ENCODE assay signal across 6 cellular contexts in the genomic region with DNA sequence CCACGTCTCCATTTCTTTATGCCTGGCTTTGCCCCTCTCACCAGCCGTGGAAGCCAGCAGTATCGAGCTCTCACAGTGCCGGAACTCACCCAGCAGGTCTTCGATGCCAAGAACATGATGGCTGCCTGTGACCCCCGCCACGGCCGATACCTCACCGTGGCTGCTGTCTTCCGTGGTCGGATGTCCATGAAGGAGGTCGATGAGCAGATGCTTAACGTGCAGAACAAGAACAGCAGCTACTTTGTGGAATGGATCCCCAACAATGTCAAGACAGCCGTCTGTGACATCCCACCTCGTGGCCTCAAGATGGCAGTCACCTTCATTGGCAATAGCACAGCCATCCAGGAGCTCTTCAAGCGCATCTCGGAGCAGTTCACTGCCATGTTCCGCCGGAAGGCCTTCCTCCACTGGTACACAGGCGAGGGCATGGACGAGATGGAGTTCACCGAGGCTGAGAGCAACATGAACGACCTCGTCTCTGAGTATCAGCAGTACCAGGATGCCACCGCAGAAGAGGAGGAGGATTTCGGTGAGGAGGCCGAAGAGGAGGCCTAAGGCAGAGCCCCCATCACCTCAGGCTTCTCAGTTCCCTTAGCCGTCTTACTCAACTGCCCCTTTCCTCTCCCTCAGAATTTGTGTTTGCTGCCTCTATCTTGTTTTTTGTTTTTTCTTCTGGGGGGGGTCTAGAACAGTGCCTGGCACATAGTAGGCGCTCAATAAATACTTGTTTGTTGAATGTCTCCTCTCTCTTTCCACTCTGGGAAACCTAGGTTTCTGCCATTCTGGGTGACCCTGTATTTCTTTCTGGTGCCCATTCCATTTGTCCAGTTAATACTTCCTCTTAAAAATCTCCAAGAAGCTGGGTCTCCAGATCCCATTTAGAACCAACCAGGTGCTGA. TPM values are rescaled to one million over a fixed set of nuclear protein-coding genes. Genes with fewer than 3 reads are reported as not detected.
DNase-seq lines count a peak whose midpoint lies in the region; ATAC-seq and TF ChIP-seq lines count a peak whose summit lies in the region.
"Not testable (repeated sequence)": the region's sequence is repeated elsewhere in the genome, so short reads cannot be mapped to it uniquely, and the experiment has no call there.

No MANE protein-coding gene starts in this region.

- not testable (repeated sequence) for H2AK5ac ChIP-seq in mesenchymal stem cell (ENCODE audit: low read length, severe bottlenecking)

- WGBS in mesenchymal stem cell: 91% methylated on average over 25 of the region's 29 CpGs

- H3K4me3 ChIP-seq in CD4-positive, CD25-positive, alpha-beta regulatory T cell (ENCODE audit: low read depth, low read length): not testable (repeated sequence)
- H3K4me3 ChIP-seq in NB4 (ENCODE audit: low read depth, low read length) (peak overlapping the region; percentile 37), coronary artery (peak overlapping the region; percentile 19), mesenchymal stem cell (ENCODE audit: insufficient read depth in 1 of 2, low read depth in 1 of 2, low read length in 2 of 2) (peak overlapping the region in 1 of 2 experiments; percentile 87)

- CTCF ChIA-PET in activated CD8-positive, alpha-beta T cell treated with anti-CD3 and anti-CD28 coated beads, Interleukin-2, amount 10 ng/mL, durations not matched to agents 7 days and 5 days (lab: Charles Lee): interaction anchor here (0.6 to 25.4 kb wide), 10 partner anchors 14 to 363 kb away, joined by 3 to 686 read pairs (median 4); partner anchors contain the start of genes DHX16 and MRPS18B

- H4K91ac ChIP-seq in mesenchymal stem cell (ENCODE audit: low read length): not testable (repeated sequence)

- peaks cover 21 to 57% (median 39%) of the 10 kb centered on the region in 4 donors for H3K4me1 Mint-ChIP-seq in CD4-positive, CD25-positive, alpha-beta regulatory T cell
- H3K4me1 Mint-ChIP-seq in activated CD8-positive, alpha-beta T cell treated with anti-CD3 and anti-CD28 coated beads, Interleukin-2, amount 10 ng/mL, durations not matched to agents 7 days and 5 days (ENCODE audit: low read depth): peaks cover 46% of the 10 kb centered on the region
- peaks cover 45% of the 10 kb centered on the region for H3K4me1 Mint-ChIP-seq in stimulated activated memory B cell treated with anti-CD40 and anti-IgM and Interleukin-4, amounts not matched to agents 10 μg/mL and 1 μg/mL and 100 μg/mL, for 72 hours

- peak overlapping the region; percentile 52 to 67 (median 59) for H3K27ac Mint-ChIP-seq in CD4-positive, CD25-positive, alpha-beta regulatory T cell
- H3K27ac Mint-ChIP-seq in activated CD8-positive, alpha-beta T cell treated with anti-CD3 and anti-CD28 coated beads, Interleukin-2, amount 10 ng/mL, durations not matched to agents 7 days and 5 days: peak overlapping the region; percentile 97
- peak overlapping the region; percentile 3 for H3K27ac Mint-ChIP-seq in stimulated activated memory B cell treated with anti-CD40 and anti-IgM and Interleukin-4, amounts not matched to agents 10 μg/mL and 1 μg/mL and 100 μg/mL, for 72 hours

- not testable (repeated sequence) for H3K9me3 Mint-ChIP-seq in CD4-positive, CD25-positive, alpha-beta regulatory T cell; activated CD8-positive, alpha-beta T cell treated with anti-CD3 and anti-CD28 coated beads, Interleukin-2, amount 10 ng/mL, durations not matched to agents 7 days and 5 days (ENCODE audit: insufficient read depth); stimulated activated memory B cell treated with anti-CD40 and anti-IgM and Interleukin-4, amounts not matched to agents 10 μg/mL and 1 μg/mL and 100 μg/mL, for 72 hours

- not testable (repeated sequence) for H3K27me3 ChIP-seq in CD4-positive, CD25-positive, alpha-beta regulatory T cell (ENCODE audit: control insufficient read depth, insufficient read depth, low read length); mesenchymal stem cell (ENCODE audit: control insufficient read depth in 1 of 2, insufficient read depth in 1 of 2, low read length in 2 of 2)

- H2BK15ac ChIP-seq in mesenchymal stem cell (ENCODE audit: low read depth, poor library complexity, severe bottlenecking): not testable (repeated sequence)

- not testable (repeated sequence) for H2AFZ ChIP-seq in mesenchymal stem cell (ENCODE audit: low read depth, low read length)

- not testable (repeated sequence) for TF ChIP-seq POLR2A in NB4 (IDR thresholded peaks at IDR 0.05; ENCODE audit: extremely low read depth, insufficient read length)

- peaks cover 33% of the 10 kb centered on the region for H3K4me1 ChIP-seq in CD4-positive, CD25-positive, alpha-beta regulatory T cell (ENCODE audit: control insufficient read depth, insufficient read depth, low read length, poor library complexity, severe bottlenecking)
- H3K4me1 ChIP-seq in mesenchymal stem cell (ENCODE audit: control insufficient read depth, insufficient read depth, low read depth, low read length): peaks cover 17% of the 10 kb centered on the region

- H3K9ac ChIP-seq in mesenchymal stem cell (ENCODE audit: low read length): peak overlapping the region; percentile 96

- not testable (repeated sequence) for H3K18ac ChIP-seq in mesenchymal stem cell (ENCODE audit: low read depth in 1 of 2, low read length in 2 of 2)

- ATAC-seq in CD4-positive, CD25-positive, alpha-beta regulatory T cell (ENCODE audit: low read depth in 2 of 2); activated CD8-positive, alpha-beta T cell treated with anti-CD3 and anti-CD28 coated beads, Interleukin-2, amount 10 ng/mL, durations not matched to agents 7 days and 5 days; stimulated activated memory B cell treated with anti-CD40 and anti-IgM and Interleukin-4, amounts not matched to agents 10 μg/mL and 1 μg/mL and 100 μg/mL, for 72 hours: not testable (repeated sequence)

- not testable (repeated sequence) for H3K14ac ChIP-seq in mesenchymal stem cell (ENCODE audit: low read length in 2 of 2)

- not testable (repeated sequence) for H3K23ac ChIP-seq in mesenchymal stem cell (ENCODE audit: low read length in 2 of 2)

- H2BK120ac ChIP-seq in mesenchymal stem cell (ENCODE audit: low read depth, low read length): not testable (repeated sequence)

- H3K9me3 ChIP-seq in CD4-positive, CD25-positive, alpha-beta regulatory T cell (ENCODE audit: control insufficient read depth in 2 of 2, low read length in 2 of 2); mesenchymal stem cell (ENCODE audit: control insufficient read depth, low read length): not testable (repeated sequence)

- H3K4me3 Mint-ChIP-seq in CD4-positive, CD25-positive, alpha-beta regulatory T cell: peak overlapping the region; percentile 27 to 99 (median 45)
- peak overlapping the region; percentile 98 for H3K4me3 Mint-ChIP-seq in activated CD8-positive, alpha-beta T cell treated with anti-CD3 and anti-CD28 coated beads, Interleukin-2, amount 10 ng/mL, durations not matched to agents 7 days and 5 days
- peak overlapping the region; percentile 52 for H3K4me3 Mint-ChIP-seq in stimulated activated memory B cell treated with anti-CD40 and anti-IgM and Interleukin-4, amounts not matched to agents 10 μg/mL and 1 μg/mL and 100 μg/mL, for 72 hours

- peaks cover 24% of the 10 kb centered on the region for H3K36me3 Mint-ChIP-seq in CD4-positive, CD25-positive, alpha-beta regulatory T cell
- H3K36me3 Mint-ChIP-seq in activated CD8-positive, alpha-beta T cell treated with anti-CD3 and anti-CD28 coated beads, Interleukin-2, amount 10 ng/mL, durations not matched to agents 7 days and 5 days (ENCODE audit: low read depth): peaks cover 82% of the 10 kb centered on the region
- H3K36me3 Mint-ChIP-seq in stimulated activated memory B cell treated with anti-CD40 and anti-IgM and Interleukin-4, amounts not matched to agents 10 μg/mL and 1 μg/mL and 100 μg/mL, for 72 hours: peaks cover 54% of the 10 kb centered on the region

- not testable (repeated sequence) for H3K27me3 Mint-ChIP-seq in CD4-positive, CD25-positive, alpha-beta regulatory T cell; activated CD8-positive, alpha-beta T cell treated with anti-CD3 and anti-CD28 coated beads, Interleukin-2, amount 10 ng/mL, durations not matched to agents 7 days and 5 days (ENCODE audit: low read depth); stimulated activated memory B cell treated with anti-CD40 and anti-IgM and Interleukin-4, amounts not matched to agents 10 μg/mL and 1 μg/mL and 100 μg/mL, for 72 hours

- peak overlapping the region; percentile 52 for H3K27ac ChIP-seq in CD4-positive, CD25-positive, alpha-beta regulatory T cell (ENCODE audit: insufficient read depth, low read length, poor library complexity, severe bottlenecking)
- H3K27ac ChIP-seq in coronary artery (peak overlapping the region; percentile 49 to 65), mesenchymal stem cell (ENCODE audit: low read length, poor library complexity, severe bottlenecking) (peak overlapping the region; percentile 74)

- not testable (repeated sequence) for H4K8ac ChIP-seq in mesenchymal stem cell (ENCODE audit: low read length)

- peak overlapping the region; percentile 40 for H3K4me2 ChIP-seq in mesenchymal stem cell (ENCODE audit: low read length, poor library complexity, severe bottlenecking)

- not testable (repeated sequence) for H3K4ac ChIP-seq in mesenchymal stem cell (ENCODE audit: low read depth in 1 of 2, low read length in 2 of 2)

- POLR2A ChIA-PET in activated CD8-positive, alpha-beta T cell treated with anti-CD3 and anti-CD28 coated beads, Interleukin-2, amount 10 ng/mL, durations not matched to agents 7 days and 5 days (lab: Charles Lee): interaction anchor here (0.6 to 12.8 kb wide), 5 partner anchors 9 to 127 kb away, joined by 3 to 343 read pairs (median 7); no protein-coding TSS in a partner anchor

- not testable (repeated sequence) for DNase-seq in CD4-positive, CD25-positive, alpha-beta regulatory T cell; NB4 (ENCODE audit: low read depth); activated CD8-positive, alpha-beta T cell treated with anti-CD3 and anti-CD28 coated beads, Interleukin-2, amount 10 ng/mL, durations not matched to agents 7 days and 5 days; coronary artery (ENCODE audit: low spot score); mesenchymal stem cell

- H3K79me1 ChIP-seq in mesenchymal stem cell (replicated peaks; ENCODE audit: low read length, poor library complexity, severe bottlenecking): not testable (repeated sequence)

- H2BK12ac ChIP-seq in mesenchymal stem cell (ENCODE audit: low read length in 2 of 2): not testable (repeated sequence)

- H2BK5ac ChIP-seq in mesenchymal stem cell (ENCODE audit: low read depth, low read length, poor library complexity, severe bottlenecking): not testable (repeated sequence)

- TF ChIP-seq CTCF in NB4 (IDR thresholded peaks at IDR 0.05; ENCODE audit: low read depth, low read length); coronary artery (IDR thresholded peaks at IDR 0.05): not testable (repeated sequence)

- peaks cover 38% of the 10 kb centered on the region for H3K36me3 ChIP-seq in CD4-positive, CD25-positive, alpha-beta regulatory T cell (ENCODE audit: control insufficient read depth, insufficient read depth, low read length)
- peaks cover 44 to 56% of the 10 kb centered on the region in 2 experiments for H3K36me3 ChIP-seq in mesenchymal stem cell (ENCODE audit: control insufficient read depth in 1 of 2, insufficient read depth in 2 of 2, low read depth in 1 of 2, low read length in 2 of 2)

RNA-seq across cellular contexts. Expression of gene TUBB, which starts 3.9 kb away (rescaled TPM):
- 119 TPM for total RNA-seq in CD4-positive, CD25-positive, alpha-beta regulatory T cell
- polyA plus RNA-seq in CD4-positive, CD25-positive, alpha-beta regulatory T cell: 100 to 1,000 TPM; 125 to 158 (median 138) TPM
- 1,000 to 10,000 TPM; 1,638 to 1,703 TPM for total RNA-seq in activated CD8-positive, alpha-beta T cell treated with anti-CD3 and anti-CD28 coated beads, Interleukin-2, amount 10 ng/mL, durations not matched to agents 7 days and 5 days
- 839 TPM for polyA plus RNA-seq in mesenchymal stem cell (2013, experiment 1 of 2)
- polyA plus RNA-seq in mesenchymal stem cell (2013, experiment 2 of 2): 819 TPM

RNA-seq across cellular contexts. Expression of gene MDC1, which starts 7.0 kb away (rescaled TPM):
- 32.7 TPM for total RNA-seq in CD4-positive, CD25-positive, alpha-beta regulatory T cell
- polyA plus RNA-seq in CD4-positive, CD25-positive, alpha-beta regulatory T cell: 1 to 10 TPM; 1.2 to 5.0 (median 3.7) TPM
- total RNA-seq in activated CD8-positive, alpha-beta T cell treated with anti-CD3 and anti-CD28 coated beads, Interleukin-2, amount 10 ng/mL, durations not matched to agents 7 days and 5 days: 10 to 100 TPM; 48.5 to 52.4 TPM
- 9.8 TPM for polyA plus RNA-seq in mesenchymal stem cell (2013, experiment 1 of 2)
- 8.6 TPM for polyA plus RNA-seq in mesenchymal stem cell (2013, experiment 2 of 2)

RNA-seq across cellular contexts. Expression of gene FLOT1, which starts 18.4 kb away (rescaled TPM):
- 25.3 TPM for total RNA-seq in CD4-positive, CD25-positive, alpha-beta regulatory T cell
- 10 to 100 TPM; 30.5 to 63.2 (median 48.1) TPM for polyA plus RNA-seq in CD4-positive, CD25-positive, alpha-beta regulatory T cell
- 100 to 1,000 TPM; 314 to 317 TPM for total RNA-seq in activated CD8-positive, alpha-beta T cell treated with anti-CD3 and anti-CD28 coated beads, Interleukin-2, amount 10 ng/mL, durations not matched to agents 7 days and 5 days
- polyA plus RNA-seq in mesenchymal stem cell (2013, experiment 1 of 2): 120 TPM
- 118 TPM for polyA plus RNA-seq in mesenchymal stem cell (2013, experiment 2 of 2)

RNA-seq across cellular contexts. Expression of gene IER3, which starts 20.3 kb away (rescaled TPM):
- total RNA-seq in CD4-positive, CD25-positive, alpha-beta regulatory T cell: 5.1 TPM
- 1 to 10 TPM in 3 of 4 donors, under 1 TPM in 1; 0.38 to 2.2 (median 1.4) TPM for polyA plus RNA-seq in CD4-positive, CD25-positive, alpha-beta regulatory T cell
- 10 to 100 TPM; 76.6 to 82.9 TPM for total RNA-seq in activated CD8-positive, alpha-beta T cell treated with anti-CD3 and anti-CD28 coated beads, Interleukin-2, amount 10 ng/mL, durations not matched to agents 7 days and 5 days
- 220 TPM for polyA plus RNA-seq in mesenchymal stem cell (2013, experiment 1 of 2)
- 207 TPM for polyA plus RNA-seq in mesenchymal stem cell (2013, experiment 2 of 2)

RNA-seq across cellular contexts. Expression of gene NRM, which starts 33.3 kb away (rescaled TPM):
- 9.0 TPM for total RNA-seq in CD4-positive, CD25-positive, alpha-beta regulatory T cell
- polyA plus RNA-seq in CD4-positive, CD25-positive, alpha-beta regulatory T cell: 10 to 100 TPM in 1 of 4 donors, 1 to 10 TPM in 3; 7.5 to 17.7 (median 9.2) TPM
- 10 to 100 TPM; 41.7 to 44.6 TPM for total RNA-seq in activated CD8-positive, alpha-beta T cell treated with anti-CD3 and anti-CD28 coated beads, Interleukin-2, amount 10 ng/mL, durations not matched to agents 7 days and 5 days
- polyA plus RNA-seq in mesenchymal stem cell (2013, experiment 1 of 2): 35.3 TPM
- polyA plus RNA-seq in mesenchymal stem cell (2013, experiment 2 of 2): 36.1 TPM

Comparison
In these comparisons a context has a peak if more than half of its experiments do, and no peak if none do; other contexts are left out.
1. H3K27ac Mint-ChIP-seq: peak in every context shown above with its lines; median percentile 97 in activated CD8-positive, alpha-beta T cell treated with anti-CD3 and anti-CD28 coated beads, Interleukin-2, amount 10 ng/mL, durations not matched to agents 7 days and 5 days; 59 in CD4-positive, CD25-positive, alpha-beta regulatory T cell; 3 in stimulated activated memory B cell treated with anti-CD40 and anti-IgM and Interleukin-4, amounts not matched to agents 10 μg/mL and 1 μg/mL and 100 μg/mL, for 72 hours.
2. H3K4me3 Mint-ChIP-seq: peak in every context shown above with its lines; median percentile 98 in activated CD8-positive, alpha-beta T cell treated with anti-CD3 and anti-CD28 coated beads, Interleukin-2, amount 10 ng/mL, durations not matched to agents 7 days and 5 days; 52 in stimulated activated memory B cell treated with anti-CD40 and anti-IgM and Interleukin-4, amounts not matched to agents 10 μg/mL and 1 μg/mL and 100 μg/mL, for 72 hours; 45 in CD4-positive, CD25-positive, alpha-beta regulatory T cell.
3. RNA of gene TUBB, which starts 3.9 kb away (total RNA-seq): 1,638 to 1,703 TPM in activated CD8-positive, alpha-beta T cell treated with anti-CD3 and anti-CD28 coated beads, Interleukin-2, amount 10 ng/mL, durations not matched to agents 7 days and 5 days; 119 TPM in CD4-positive, CD25-positive, alpha-beta regulatory T cell (single experiment); every median in the first group is over 10 times any median in the second.
4. RNA of gene FLOT1, which starts 18.4 kb away (total RNA-seq): 314 to 317 TPM in activated CD8-positive, alpha-beta T cell treated with anti-CD3 and anti-CD28 coated beads, Interleukin-2, amount 10 ng/mL, durations not matched to agents 7 days and 5 days; 25.3 TPM in CD4-positive, CD25-positive, alpha-beta regulatory T cell (single experiment); every median in the first group is over 10 times any median in the second.
5. Peak in every context shown above with its lines, with median percentiles within 50 percentile points of each other: H3K27ac ChIP-seq.